In the genomic region with DNA sequence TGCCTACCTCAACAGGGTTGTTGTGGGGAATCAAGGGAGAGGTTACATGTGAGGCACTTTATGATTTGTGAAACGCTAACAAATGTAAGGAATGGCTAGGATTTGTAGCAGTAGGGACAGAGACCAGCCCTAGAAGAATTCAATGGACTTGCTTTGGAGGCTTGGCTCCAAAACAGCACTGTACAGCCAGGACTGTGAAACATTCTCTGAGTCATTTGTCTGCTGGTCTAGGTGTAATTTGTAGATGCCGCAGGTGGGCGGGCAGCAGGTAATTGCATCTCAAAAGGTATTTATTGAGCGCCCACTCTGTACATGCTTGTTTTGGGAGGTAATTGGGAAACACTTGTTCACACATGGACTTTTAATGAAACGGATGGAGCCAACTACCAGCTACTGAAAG, we compare ENCODE assay signal across 20 cellular contexts. TPM values are rescaled to one million over a fixed set of nuclear protein-coding genes. Genes with fewer than 3 reads are reported as not detected.
"Had no signal": no experiment of that assay in that cellular context is flagged by ENCODE, and none has a peak within 500 bp of the region (broad histone marks: within the 10 kb centered on the region; RNA-seq: fewer than 3 reads in every experiment).

No MANE protein-coding gene starts in this region.

- H3K4me1 Mint-ChIP-seq: activated CD8-positive, alpha-beta memory T cell treated with anti-CD3 and anti-CD28 coated beads, Interleukin-2, amount 10 ng/mL, durations not matched to agents 7 days and 5 days had no signal

- H3K36me3 Mint-ChIP-seq: activated CD8-positive, alpha-beta memory T cell treated with anti-CD3 and anti-CD28 coated beads, Interleukin-2, amount 10 ng/mL, durations not matched to agents 7 days and 5 days; activated naive CD8-positive, alpha-beta T cell; naive thymus-derived CD4-positive, alpha-beta T cell had no signal

- H3K9me3 Mint-ChIP-seq: activated T-cell treated with anti-CD3 and anti-CD28 coated beads, Interleukin-2, amount 50 U/mL, for 4 hours; naive thymus-derived CD4-positive, alpha-beta T cell; T-helper 2 cell treated with Interferon-gamma antibody and Interleukin-4, amounts not matched to agents 5 μg/mL and 100 μg/mL, for 36 hours had no signal

- H3K27ac ChIP-seq: brain microvascular endothelial cell had no signal

- H3K27ac Mint-ChIP-seq: activated CD8-positive, alpha-beta memory T cell treated with anti-CD3 and anti-CD28 coated beads, Interleukin-2, amount 10 ng/mL, durations not matched to agents 7 days and 5 days; activated naive CD8-positive, alpha-beta T cell; T-helper 2 cell treated with Interferon-gamma antibody and Interleukin-4, amounts not matched to agents 5 μg/mL and 100 μg/mL, for 36 hours had no signal

- ATAC-seq: activated CD4-positive, CD25-positive, alpha-beta regulatory T cell treated with anti-CD3 and anti-CD28 coated beads, Interleukin-2, amount 50 U/mL, for 24 hours; activated CD8-positive, alpha-beta memory T cell treated with anti-CD3 and anti-CD28 coated beads, Interleukin-2, amount 10 ng/mL, durations not matched to agents 7 days and 5 days; activated T-cell treated with anti-CD3 and anti-CD28 coated beads, Interleukin-2, amount 50 U/mL, for 4 hours; heart left ventricle; right cardiac atrium had no signal

- H3K4me3 ChIP-seq: dorsolateral prefrontal cortex, esophagus squamous epithelium, heart left ventricle, spleen had no signal

- DNase-seq: activated CD8-positive, alpha-beta memory T cell treated with anti-CD3 and anti-CD28 coated beads, Interleukin-2, amount 10 ng/mL, durations not matched to agents 7 days and 5 days; activated effector memory CD4-positive, alpha-beta T cell treated with anti-CD3 and anti-CD28 coated beads, Interleukin-2, amount 50 U/mL, for 16 hours; activated T-cell treated with anti-CD3 and anti-CD28 coated beads, Interleukin-2, amount 50 U/mL, for 4 hours; brain microvascular endothelial cell; dorsolateral prefrontal cortex; esophagus squamous epithelium; foreskin melanocyte; heart left ventricle; kidney glomerular epithelial cell; right cardiac atrium; spleen; stimulated activated CD4-positive, alpha-beta T cell treated with anti-CD3 and anti-CD28 coated beads, Interleukin-1b, Interleukin-23, amount 100 ng/mL, for 48 hours; substantia nigra had no signal

- H3K4me3 Mint-ChIP-seq: activated CD8-positive, alpha-beta memory T cell treated with anti-CD3 and anti-CD28 coated beads, Interleukin-2, amount 10 ng/mL, durations not matched to agents 7 days and 5 days; activated naive CD8-positive, alpha-beta T cell; activated T-cell treated with anti-CD3 and anti-CD28 coated beads, Interleukin-2, amount 50 U/mL, for 4 hours; T-helper 2 cell treated with Interferon-gamma antibody and Interleukin-4, amounts not matched to agents 5 μg/mL and 100 μg/mL, for 36 hours had no signal

- H3K27me3 Mint-ChIP-seq: activated naive CD8-positive, alpha-beta T cell had no signal

- H3K9me3 ChIP-seq: esophagus squamous epithelium, heart left ventricle, spleen had no signal

- H3K36me3 ChIP-seq: brain microvascular endothelial cell, esophagus squamous epithelium, heart left ventricle, spleen had no signal

- H3K27me3 ChIP-seq: brain microvascular endothelial cell, dorsolateral prefrontal cortex, esophagus squamous epithelium, heart left ventricle, spleen had no signal

RNA-seq across cellular contexts. Expression of a gene that starts 53.0 kb away (rescaled TPM):
- total RNA-seq: activated T-cell treated with anti-CD3 and anti-CD28 coated beads, Interleukin-2, amount 50 U/mL, for 4 hours; chondrocyte; esophagus squamous epithelium; lower leg skin; right cardiac atrium; ureter had no signal
- polyA plus RNA-seq: heart left ventricle, right cardiac atrium had no signal
